13 cellular contexts compared by ENCODE assay signal in the genomic region with DNA sequence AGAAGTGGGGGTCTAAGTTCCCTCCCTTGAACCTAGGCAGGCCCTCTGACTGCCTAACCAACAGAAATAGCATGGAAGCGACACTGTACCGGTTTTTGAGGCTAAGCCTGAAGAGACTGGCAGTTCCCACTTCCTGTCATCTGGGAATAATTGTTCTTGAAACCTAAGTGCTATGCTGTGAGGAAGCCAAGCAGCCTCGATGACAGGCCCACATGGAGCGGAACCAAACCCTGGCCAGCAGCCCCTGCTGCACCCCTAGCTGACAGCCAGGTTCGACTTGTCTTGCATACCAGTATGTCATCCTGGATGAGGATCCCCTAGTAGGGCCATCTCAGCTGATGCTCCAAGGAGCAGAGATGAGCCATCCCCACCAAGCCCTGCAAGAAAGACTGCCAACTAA. TPM values are rescaled to one million over a fixed set of nuclear protein-coding genes. Genes with fewer than 3 reads are reported as not detected.
DNase-seq lines count a peak whose midpoint lies in the region; ATAC-seq lines count a peak whose summit lies in the region.
"Had no signal": no experiment of that assay in that cellular context is flagged by ENCODE, and none has a peak within 500 bp of the region (broad histone marks: within the 10 kb centered on the region; RNA-seq: fewer than 3 reads in every experiment).

No MANE protein-coding gene starts in this region.

- no peak overlapping the region for H3K4me3 ChIP-seq in neuronal stem cell (ENCODE audit: low read length in 2 of 2)
- H3K4me3 ChIP-seq: A549, cardiac muscle cell, K562, suprapubic skin had no signal

- H2BK120ac ChIP-seq in neuronal stem cell (ENCODE audit: low read depth, low read length): no peak overlapping the region

- H3K4me2 ChIP-seq in neuronal stem cell (ENCODE audit: insufficient read depth, low read length, poor library complexity, severe bottlenecking): no peak overlapping the region

- no peak overlapping the region for H3K4ac ChIP-seq in neuronal stem cell (ENCODE audit: low read length)

- no peak overlapping the region for H3K14ac ChIP-seq in neuronal stem cell (ENCODE audit: low read length)

- peaks cover 51% of the 10 kb centered on the region for H3K36me3 Mint-ChIP-seq in activated T-helper 2 cell treated with anti-CD3 and anti-CD28 coated beads, Interferon-gamma antibody, Interleukin-2, Interleukin-4, amounts not matched to agents 10 μg/mL and 5 μg/mL and 100 μg/mL, durations not matched to agents 14 hours and 24 hours and 36 hours (ENCODE audit: low read depth)

- no peak overlapping the region for H2BK12ac ChIP-seq in neuronal stem cell (ENCODE audit: low read length)

- peaks cover 0 to 40% (median 10%) of the 10 kb centered on the region in 3 experiments for H3K27me3 ChIP-seq in neuronal stem cell (ENCODE audit: control insufficient read depth in 3 of 3, insufficient read depth in 3 of 3, low read depth in 1 of 3, low read length in 3 of 3)
- H3K27me3 ChIP-seq: suprapubic skin had no signal

- no peak for ATAC-seq in left colon
- ATAC-seq in GM21717 (IDR thresholded peaks at IDR 0.05; ENCODE audit: unreplicated experiment): no peak
- ATAC-seq in HG02571 (IDR thresholded peaks at IDR 0.05; ENCODE audit: unreplicated experiment): no peak
- ATAC-seq: Panc1 had no signal

- no peaks in the 10 kb centered on the region for H3K36me3 ChIP-seq in KOPT-K1 (ENCODE audit: insufficient read depth, low read length)
- no peaks in the 10 kb centered on the region for H3K36me3 ChIP-seq in neuronal stem cell (replicated peaks in 1 of 2; ENCODE audit: control insufficient read depth in 2 of 2, insufficient read depth in 2 of 2, low read length in 2 of 2)
- H3K36me3 ChIP-seq: cardiac muscle cell, suprapubic skin had no signal

- H3K4me3 Mint-ChIP-seq in activated T-helper 2 cell treated with anti-CD3 and anti-CD28 coated beads, Interferon-gamma antibody, Interleukin-2, Interleukin-4, amounts not matched to agents 10 μg/mL and 5 μg/mL and 100 μg/mL, durations not matched to agents 14 hours and 24 hours and 36 hours (ENCODE audit: low read depth): no peak overlapping the region

- H3K4me1 Mint-ChIP-seq in activated T-helper 2 cell treated with anti-CD3 and anti-CD28 coated beads, Interferon-gamma antibody, Interleukin-2, Interleukin-4, amounts not matched to agents 10 μg/mL and 5 μg/mL and 100 μg/mL, durations not matched to agents 14 hours and 24 hours and 36 hours (ENCODE audit: low read depth): peaks cover 68% of the 10 kb centered on the region

- no peak overlapping the region for H3K23ac ChIP-seq in neuronal stem cell (ENCODE audit: low read depth, low read length, poor library complexity)

- DNase-seq in NCI-H146 (lab: John Stamatoyannopoulos, UW) (peak; percentile 11), NCI-H146 treated with DMSO at 0.1 percent for 48 hours (lab: John Stamatoyannopoulos, UW; ENCODE audit: unreplicated experiment) (no peak), neuronal stem cell (ENCODE audit: low spot score) (no peak), left colon (no peak)
- no peak for DNase-seq in activated T-helper 2 cell treated with anti-CD3 and anti-CD28 coated beads, Interferon-gamma antibody, Interleukin-2, Interleukin-4, amounts not matched to agents 10 μg/mL and 5 μg/mL and 100 μg/mL, durations not matched to agents 14 hours and 24 hours and 36 hours (ENCODE audit: low spot score)

- H3K27ac ChIP-seq in KOPT-K1 (ENCODE audit: low read depth, low read length, poor library complexity, severe bottlenecking) (peak overlapping the region; percentile 87), neuronal stem cell (replicated peaks; ENCODE audit: low read length) (no peak overlapping the region)
- H3K27ac ChIP-seq: A549, cardiac muscle cell, suprapubic skin had no signal

- no peak overlapping the region for H3K9ac ChIP-seq in neuronal stem cell (ENCODE audit: low read depth, low read length, poor library complexity)

- H3K18ac ChIP-seq in neuronal stem cell (ENCODE audit: low read length): peak overlapping the region; percentile 81

- H3K9me3 ChIP-seq in KOPT-K1 (ENCODE audit: insufficient read depth, low read length, poor library complexity, severe bottlenecking): no peaks in the 10 kb centered on the region
- H3K9me3 ChIP-seq in neuronal stem cell (replicated peaks in 1 of 2; ENCODE audit: control insufficient read depth in 2 of 2, insufficient read depth in 1 of 2, low read depth in 1 of 2, low read length in 2 of 2): no peaks in the 10 kb centered on the region
- H3K9me3 ChIP-seq: A549, suprapubic skin had no signal

- H3K4me1 ChIP-seq in neuronal stem cell (ENCODE audit: control insufficient read depth in 2 of 2, insufficient read depth in 1 of 2, low read depth in 1 of 2, low read length in 2 of 2): peaks cover 14 to 20% of the 10 kb centered on the region in 2 donors

- no peak overlapping the region for H2BK5ac ChIP-seq in neuronal stem cell (ENCODE audit: low read length)

- WGBS in neuronal stem cell (ENCODE audit: extremely low coverage in 2 of 2, insufficient read length in 2 of 2, insufficient replicate concordance in 1 of 2), 2 donors: no CpG with 5 or more reads among the region's 5 CpGs

- no peaks in the 10 kb centered on the region for H3K79me1 ChIP-seq in neuronal stem cell (ENCODE audit: low read depth, low read length)

- H2BK15ac ChIP-seq in neuronal stem cell (ENCODE audit: low read length): no peak overlapping the region

- no peak overlapping the region for H2AK5ac ChIP-seq in neuronal stem cell (ENCODE audit: low read depth, low read length)

- no peak overlapping the region for H4K91ac ChIP-seq in neuronal stem cell (ENCODE audit: low read depth, low read length, poor library complexity)

- peak overlapping the region; percentile 92 for H3K27ac Mint-ChIP-seq in activated T-helper 2 cell treated with anti-CD3 and anti-CD28 coated beads, Interferon-gamma antibody, Interleukin-2, Interleukin-4, amounts not matched to agents 10 μg/mL and 5 μg/mL and 100 μg/mL, durations not matched to agents 14 hours and 24 hours and 36 hours

- no peak overlapping the region for H4K8ac ChIP-seq in neuronal stem cell (ENCODE audit: low read depth, low read length)

- peaks cover 5% of the 10 kb centered on the region for H3K9me3 Mint-ChIP-seq in activated T-helper 2 cell treated with anti-CD3 and anti-CD28 coated beads, Interferon-gamma antibody, Interleukin-2, Interleukin-4, amounts not matched to agents 10 μg/mL and 5 μg/mL and 100 μg/mL, durations not matched to agents 14 hours and 24 hours and 36 hours

- H3K27me3 Mint-ChIP-seq in activated T-helper 2 cell treated with anti-CD3 and anti-CD28 coated beads, Interferon-gamma antibody, Interleukin-2, Interleukin-4, amounts not matched to agents 10 μg/mL and 5 μg/mL and 100 μg/mL, durations not matched to agents 14 hours and 24 hours and 36 hours (ENCODE audit: low read depth): no peaks in the 10 kb centered on the region

- intact Hi-C loops in activated T-helper 2 cell treated with anti-CD3 and anti-CD28 coated beads, Interferon-gamma antibody, Interleukin-2, Interleukin-4, amounts not matched to agents 10 μg/mL and 5 μg/mL and 100 μg/mL, durations not matched to agents 14 hours and 24 hours and 36 hours (cut with micrococcal nuclease): loop anchor here (5.0 kb wide), 2 partner anchors 51 to 166 kb away; partner anchors contain the start of gene CCDC88C
- intact Hi-C loops in left colon (cut with DNase I, micrococcal nuclease): no loop called here

- H2AFZ ChIP-seq in neuronal stem cell (ENCODE audit: low read length): no peak overlapping the region

RNA-seq across cellular contexts. Expression of gene GPR68, which starts 6.4 kb away (rescaled TPM):
- 5.7 and 6.0 TPM in 2 replicates for total RNA-seq in activated T-helper 2 cell treated with anti-CD3 and anti-CD28 coated beads, Interferon-gamma antibody, Interleukin-2, Interleukin-4, amounts not matched to agents 10 μg/mL and 5 μg/mL and 100 μg/mL, durations not matched to agents 14 hours and 24 hours and 36 hours
- polyA plus RNA-seq in neuronal stem cell (2013, experiment 1 of 2): 0.70 TPM
- 0.61 TPM for polyA plus RNA-seq in neuronal stem cell (2013, experiment 2 of 2)
- total RNA-seq in left colon: under 1 TPM; 0.58 to 0.87 TPM
